8 cellular contexts compared by ENCODE assay signal in the genomic region with DNA sequence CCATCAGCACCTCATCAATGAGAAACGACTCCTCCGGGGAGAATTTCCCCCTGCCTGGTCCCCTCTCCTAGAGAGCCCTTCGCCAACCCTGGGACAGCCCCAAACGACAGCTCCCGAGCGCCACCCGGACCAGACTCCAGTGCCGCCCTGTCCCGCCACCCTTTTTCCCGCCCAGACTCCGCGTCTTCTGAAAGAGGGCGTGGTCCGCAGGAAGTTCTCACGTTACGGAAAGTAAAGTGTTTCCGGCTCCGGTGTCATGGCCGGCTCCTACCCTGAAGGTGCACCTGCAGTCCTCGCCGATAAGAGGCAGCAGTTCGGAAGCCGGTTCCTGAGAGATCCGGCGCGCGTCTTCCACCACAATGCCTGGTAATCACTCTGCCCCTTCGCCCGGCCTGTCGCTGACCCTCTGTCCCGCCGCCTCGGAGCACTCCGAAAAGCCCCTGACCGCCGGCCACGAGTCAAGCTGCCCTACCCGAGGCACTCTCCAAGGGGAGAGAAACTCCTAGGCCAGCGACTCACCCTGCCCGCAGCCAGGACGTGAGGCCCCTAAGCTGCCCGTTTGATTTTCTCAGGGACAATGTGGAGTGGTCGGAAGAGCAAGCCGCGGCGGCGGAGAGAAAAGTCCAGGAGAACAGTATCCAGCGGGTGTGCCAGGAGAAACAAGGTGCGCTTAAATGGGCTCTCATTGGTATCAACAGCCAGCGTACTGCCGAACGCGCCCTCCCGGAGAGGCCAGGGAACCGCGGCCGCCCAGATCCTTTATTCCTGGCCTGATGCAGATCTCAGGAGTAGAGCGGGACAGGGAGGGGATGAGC. TPM values are rescaled to one million over a fixed set of nuclear protein-coding genes. Genes with fewer than 3 reads are reported as not detected.
DNase-seq lines count a peak whose midpoint lies in the region; ATAC-seq and TF ChIP-seq lines count a peak whose summit lies in the region.
"Not testable (repeated sequence)": the region's sequence is repeated elsewhere in the genome, so short reads cannot be mapped to it uniquely, and the experiment has no call there.

A gene with protein sequence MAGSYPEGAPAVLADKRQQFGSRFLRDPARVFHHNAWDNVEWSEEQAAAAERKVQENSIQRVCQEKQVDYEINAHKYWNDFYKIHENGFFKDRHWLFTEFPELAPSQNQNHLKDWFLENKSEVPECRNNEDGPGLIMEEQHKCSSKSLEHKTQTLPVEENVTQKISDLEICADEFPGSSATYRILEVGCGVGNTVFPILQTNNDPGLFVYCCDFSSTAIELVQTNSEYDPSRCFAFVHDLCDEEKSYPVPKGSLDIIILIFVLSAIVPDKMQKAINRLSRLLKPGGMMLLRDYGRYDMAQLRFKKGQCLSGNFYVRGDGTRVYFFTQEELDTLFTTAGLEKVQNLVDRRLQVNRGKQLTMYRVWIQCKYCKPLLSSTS (plus strand): TSS at position 251 of the 815 bp plus-strand sequence. CDS start 6 bp downstream, at position 257.

- intact Hi-C loops in left cardiac atrium (cut with DNase I); upper lobe of right lung (cut with DNase I): not testable (repeated sequence)

- H3K4me3 ChIP-seq in adipocyte (ENCODE audit: low read length) (peak within 1 kb of the TSS; percentile 90), upper lobe of right lung (peak within 1 kb of the TSS; percentile 86)

- peak within 1 kb of the TSS; percentile 99 for H3K4me3 Mint-ChIP-seq in progenitor cell of endocrine pancreas (ENCODE audit: low read depth)

- H3K27ac ChIP-seq in upper lobe of right lung: peak within 1 kb of the TSS; percentile 78

- ATAC-seq in HG02870 (IDR thresholded peaks at IDR 0.05; ENCODE audit: unreplicated experiment) (peak; percentile 94), left cardiac atrium (peak; percentile 97 to 98), upper lobe of right lung (peak; percentile 98)

- H3K27ac Mint-ChIP-seq in progenitor cell of endocrine pancreas: peak within 1 kb of the TSS; percentile 96

- not testable (repeated sequence) for H3K27me3 Mint-ChIP-seq in progenitor cell of endocrine pancreas

- in situ Hi-C loops in GM13977 (cut with MboI; ENCODE audit: low pct_unique_long_range_greater_than_20kb, low sequenced_read_pairs, unreplicated experiment): not testable (repeated sequence)

- H3K27me3 ChIP-seq in adipocyte (replicated peaks; ENCODE audit: control insufficient read depth, insufficient read depth, low read length); upper lobe of right lung: not testable (repeated sequence)

- peaks cover 11% of the 10 kb centered on the region for H3K36me3 ChIP-seq in adipocyte (ENCODE audit: control insufficient read depth, insufficient read depth, low read length, severe bottlenecking)
- peaks cover 16% of the 10 kb centered on the region for H3K36me3 ChIP-seq in upper lobe of right lung

- not testable (repeated sequence) for H3K4me1 ChIP-seq in adipocyte (ENCODE audit: control insufficient read depth, insufficient read depth, low read length); upper lobe of right lung

- H3K36me3 Mint-ChIP-seq in progenitor cell of endocrine pancreas (ENCODE audit: insufficient read depth): not testable (repeated sequence)

- peaks cover 12% of the 10 kb centered on the region for H3K4me1 Mint-ChIP-seq in progenitor cell of endocrine pancreas (ENCODE audit: low read depth)

- not testable (repeated sequence) for H3K9me3 Mint-ChIP-seq in progenitor cell of endocrine pancreas (ENCODE audit: low read depth)

- H3K9me3 ChIP-seq in adipocyte (ENCODE audit: control insufficient read depth, low read length); upper lobe of right lung: not testable (repeated sequence)

- DNase-seq in GM13977 (ENCODE audit: low spot score): peak; percentile 73
- peak; percentile 74 for DNase-seq in NCI-H1436 treated with DMSO at 0.1 percent for 48 hours (lab: John Stamatoyannopoulos, UW)
- peak; percentile 79 for DNase-seq in T follicular helper cell (ENCODE audit: low read depth)
- DNase-seq in adipocyte (ENCODE audit: low read depth): peak; percentile 93
- DNase-seq in left cardiac atrium: peak; percentile 86
- DNase-seq in progenitor cell of endocrine pancreas (ENCODE audit: low spot score, unreplicated experiment): peak; percentile 70
- peak; percentile 91 for DNase-seq in upper lobe of right lung

- peak; percentile 44 for TF ChIP-seq CTCF in GM13977 (IDR thresholded peaks at IDR 0.05; ENCODE audit: extremely low read depth, insufficient read depth, missing control alignments)
- TF ChIP-seq CTCF in progenitor cell of endocrine pancreas (IDR thresholded peaks at IDR 0.05; ENCODE audit: unreplicated experiment): peak; percentile 47
- TF ChIP-seq CTCF in upper lobe of right lung (IDR thresholded peaks at IDR 0.05): peak; percentile 30

- peak within 1 kb of the TSS; percentile 82 for H3K9ac ChIP-seq in adipocyte (ENCODE audit: low read length)

RNA-seq across cellular contexts. Expression of the gene that starts here (rescaled TPM):
- 10 to 100 TPM; 16.3 to 17.6 TPM for total RNA-seq in left cardiac atrium
- 29.6 and 33.1 TPM in 2 replicates for total RNA-seq in progenitor cell of endocrine pancreas
- total RNA-seq in upper lobe of right lung: 17.6 TPM

Comparison
In these comparisons a context has a peak if more than half of its experiments do, and no peak if none do; other contexts are left out.
1. Peak in every context shown above with its lines: DNase-seq, ATAC-seq, H3K4me3 ChIP-seq and H3K27ac ChIP-seq.